In the genomic region with DNA sequence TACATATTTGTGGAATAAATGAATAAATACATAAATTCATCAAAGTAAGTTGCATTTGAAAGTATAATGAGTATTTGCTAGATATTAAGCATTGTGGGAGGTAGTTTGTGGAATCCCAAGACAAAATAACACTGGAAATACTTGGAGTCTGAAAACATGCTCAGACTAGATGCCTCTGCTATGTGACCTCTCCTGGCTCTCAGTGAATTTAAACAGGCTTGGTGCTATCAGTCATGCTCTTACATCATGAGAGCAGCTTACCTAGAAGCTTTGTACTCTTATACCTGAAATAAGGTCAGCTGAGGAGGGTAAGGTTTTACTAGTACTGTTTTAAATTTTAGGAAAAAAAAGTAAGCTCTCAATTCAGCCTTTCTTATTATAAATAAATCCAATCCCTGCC, we compare ENCODE assay signal across 1 cellular context.
TF ChIP-seq lines count a peak whose summit lies in the region.

No MANE protein-coding gene starts in this region.

TF ChIP-seq in neural cell, 6 proteins besides CTCF, POLR2A, EP300 and RAD21 (continued from another document):
- no peak for TF ChIP-seq REST (IDR thresholded peaks at IDR 0.05; ENCODE audit: borderline replicate concordance)
